Comparison of ENCODE assay signal across 8 cellular contexts in genomic region chr19:41323430-41324125, GRCh38. TPM values are rescaled to one million over a fixed set of nuclear protein-coding genes. Genes with fewer than 3 reads are reported as not detected.
DNase-seq lines count a peak whose midpoint lies in the region; ATAC-seq and TF ChIP-seq lines count a peak whose summit lies in the region.

No MANE protein-coding gene starts in this region.

- no peaks in the 10 kb centered on the region for H3K9me3 Mint-ChIP-seq in IgD-negative memory B cell
- H3K9me3 Mint-ChIP-seq in immature natural killer cell: no peaks in the 10 kb centered on the region
- no peaks in the 10 kb centered on the region for H3K9me3 Mint-ChIP-seq in stimulated activated effector memory CD8-positive, alpha-beta T cell treated with anti-CD3 and anti-CD28 coated beads, Interleukin-12 subunit alpha, Interleukin-12 subunit beta, amount 100 ng/mL, for 72 hours

- no peak for TF ChIP-seq CTCF in AG10803 (conservative IDR thresholded peaks at IDR 0.05; ENCODE audit: low read length)

- peak; percentile 97 for DNase-seq in AG10803 (ENCODE audit: low read depth)
- no peak for DNase-seq in immature natural killer cell
- DNase-seq in stimulated activated effector memory CD8-positive, alpha-beta T cell treated with anti-CD3 and anti-CD28 coated beads, Interleukin-12 subunit alpha, Interleukin-12 subunit beta, amount 100 ng/mL, for 72 hours (ENCODE audit: low spot score in 2 of 2): no peak
- DNase-seq in globus pallidus (ENCODE audit: low spot score): no peak
- no peak for DNase-seq in NCI-H1048 (lab: John Stamatoyannopoulos, UW)

- H3K27ac Mint-ChIP-seq in IgD-negative memory B cell (peak overlapping the region; percentile 89 to 99 (median 95)), immature natural killer cell (peak overlapping the region; percentile 98 to 100 (median 100))
- H3K27ac Mint-ChIP-seq in stimulated activated effector memory CD8-positive, alpha-beta T cell treated with anti-CD3 and anti-CD28 coated beads, Interleukin-12 subunit alpha, Interleukin-12 subunit beta, amount 100 ng/mL, for 72 hours: peak overlapping the region; percentile 97

- H3K27me3 Mint-ChIP-seq in IgD-negative memory B cell (peaks cover 3% of the 10 kb centered on the region), immature natural killer cell (ENCODE audit: low read depth in 3 of 3) (peaks cover 54 to 89% (median 78%) of the 10 kb centered on the region in 3 donors)

- H3K4me3 Mint-ChIP-seq in IgD-negative memory B cell (no peak overlapping the region), immature natural killer cell (peak overlapping the region in 1 of 5 donors; percentile 10)
- H3K4me3 Mint-ChIP-seq in stimulated activated effector memory CD8-positive, alpha-beta T cell treated with anti-CD3 and anti-CD28 coated beads, Interleukin-12 subunit alpha, Interleukin-12 subunit beta, amount 100 ng/mL, for 72 hours: no peak overlapping the region

- peaks cover 29 to 38% (median 37%) of the 10 kb centered on the region in 3 donors for H3K4me1 Mint-ChIP-seq in IgD-negative memory B cell
- peaks cover 70 to 72% of the 10 kb centered on the region in 2 donors for H3K4me1 Mint-ChIP-seq in immature natural killer cell
- peaks cover 70% of the 10 kb centered on the region for H3K4me1 Mint-ChIP-seq in stimulated activated effector memory CD8-positive, alpha-beta T cell treated with anti-CD3 and anti-CD28 coated beads, Interleukin-12 subunit alpha, Interleukin-12 subunit beta, amount 100 ng/mL, for 72 hours

- ATAC-seq in stimulated activated effector memory CD8-positive, alpha-beta T cell treated with anti-CD3 and anti-CD28 coated beads, Interleukin-12 subunit alpha, Interleukin-12 subunit beta, amount 100 ng/mL, for 72 hours: no peak
- ATAC-seq in GM19455 (IDR thresholded peaks at IDR 0.05; ENCODE audit: unreplicated experiment): no peak

- peaks cover 2% of the 10 kb centered on the region for H3K36me3 Mint-ChIP-seq in IgD-negative memory B cell
- H3K36me3 Mint-ChIP-seq in immature natural killer cell: peaks cover 0 to 21% (median 10%) of the 10 kb centered on the region in 3 donors
- peaks cover 97% of the 10 kb centered on the region for H3K36me3 Mint-ChIP-seq in stimulated activated effector memory CD8-positive, alpha-beta T cell treated with anti-CD3 and anti-CD28 coated beads, Interleukin-12 subunit alpha, Interleukin-12 subunit beta, amount 100 ng/mL, for 72 hours

- peak overlapping the region; percentile 26 for H3K4me3 ChIP-seq in AG10803 (ENCODE audit: low read length)

- peak overlapping the region; percentile 93 for H3K27ac ChIP-seq in angular gyrus (ENCODE audit: low read depth, low read length)

RNA-seq across cellular contexts. Expression of gene CCDC97, which starts 13.6 kb away (rescaled TPM):
- polyA plus RNA-seq in IgD-negative memory B cell (34.5 TPM), immature natural killer cell (10 to 100 TPM; 14.2 to 38.2 (median 16.9) TPM)

RNA-seq across cellular contexts. Expression of gene TGFB1, which starts 30.1 kb away (rescaled TPM):
- polyA plus RNA-seq in IgD-negative memory B cell (49.3 TPM), immature natural killer cell (100 to 1,000 TPM in 1 of 3 donors, 10 to 100 TPM in 2; 51.4 to 196 (median 66.4) TPM)

RNA-seq across cellular contexts. Expression of gene B9D2, which starts 40.4 kb away (rescaled TPM):
- polyA plus RNA-seq in IgD-negative memory B cell: 10.5 TPM
- 10 to 100 TPM in 2 of 3 donors, 1 to 10 TPM in 1; 8.9 to 14.8 (median 14.7) TPM for polyA plus RNA-seq in immature natural killer cell

RNA-seq across cellular contexts. Expression of gene TMEM91, which starts 52.8 kb away (rescaled TPM):
- polyA plus RNA-seq in IgD-negative memory B cell (1.8 TPM), immature natural killer cell (1 to 10 TPM; 5.2 to 7.0 (median 6.1) TPM)

RNA-seq across cellular contexts. Expression of gene HNRNPUL1, which starts 59.4 kb away (rescaled TPM):
- polyA plus RNA-seq in IgD-negative memory B cell (80.9 TPM), immature natural killer cell (100 to 1,000 TPM in 1 of 3 donors, 10 to 100 TPM in 2; 23.3 to 103 (median 48.8) TPM)
